Comparison of ENCODE assay signal across 1 cellular context in the genomic region with DNA sequence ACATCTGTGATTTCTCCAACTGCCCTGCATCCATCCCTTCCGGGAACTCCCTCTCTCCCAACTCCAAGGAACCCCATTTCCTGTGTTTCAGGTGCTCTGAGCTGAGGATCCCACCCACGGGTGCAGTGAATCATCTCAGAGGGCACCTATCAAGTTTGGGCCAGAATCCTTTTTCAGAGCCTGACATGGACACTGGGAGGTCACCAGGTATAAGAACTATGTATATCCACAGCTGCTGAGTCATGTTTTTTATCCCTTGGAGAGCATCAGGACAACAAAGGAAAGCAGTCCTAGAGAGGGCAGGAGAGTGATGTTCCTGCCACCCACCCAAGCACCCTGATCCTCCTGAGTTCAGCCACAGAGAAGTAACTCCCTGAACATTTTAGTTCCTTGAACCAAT.
TF ChIP-seq lines count a peak whose summit lies in the region.

No MANE protein-coding gene starts in this region.

TF ChIP-seq in GM23338, 12 proteins besides CTCF, POLR2A, EP300 and RAD21 (continued from another document):
- TF ChIP-seq, protein P1, sequence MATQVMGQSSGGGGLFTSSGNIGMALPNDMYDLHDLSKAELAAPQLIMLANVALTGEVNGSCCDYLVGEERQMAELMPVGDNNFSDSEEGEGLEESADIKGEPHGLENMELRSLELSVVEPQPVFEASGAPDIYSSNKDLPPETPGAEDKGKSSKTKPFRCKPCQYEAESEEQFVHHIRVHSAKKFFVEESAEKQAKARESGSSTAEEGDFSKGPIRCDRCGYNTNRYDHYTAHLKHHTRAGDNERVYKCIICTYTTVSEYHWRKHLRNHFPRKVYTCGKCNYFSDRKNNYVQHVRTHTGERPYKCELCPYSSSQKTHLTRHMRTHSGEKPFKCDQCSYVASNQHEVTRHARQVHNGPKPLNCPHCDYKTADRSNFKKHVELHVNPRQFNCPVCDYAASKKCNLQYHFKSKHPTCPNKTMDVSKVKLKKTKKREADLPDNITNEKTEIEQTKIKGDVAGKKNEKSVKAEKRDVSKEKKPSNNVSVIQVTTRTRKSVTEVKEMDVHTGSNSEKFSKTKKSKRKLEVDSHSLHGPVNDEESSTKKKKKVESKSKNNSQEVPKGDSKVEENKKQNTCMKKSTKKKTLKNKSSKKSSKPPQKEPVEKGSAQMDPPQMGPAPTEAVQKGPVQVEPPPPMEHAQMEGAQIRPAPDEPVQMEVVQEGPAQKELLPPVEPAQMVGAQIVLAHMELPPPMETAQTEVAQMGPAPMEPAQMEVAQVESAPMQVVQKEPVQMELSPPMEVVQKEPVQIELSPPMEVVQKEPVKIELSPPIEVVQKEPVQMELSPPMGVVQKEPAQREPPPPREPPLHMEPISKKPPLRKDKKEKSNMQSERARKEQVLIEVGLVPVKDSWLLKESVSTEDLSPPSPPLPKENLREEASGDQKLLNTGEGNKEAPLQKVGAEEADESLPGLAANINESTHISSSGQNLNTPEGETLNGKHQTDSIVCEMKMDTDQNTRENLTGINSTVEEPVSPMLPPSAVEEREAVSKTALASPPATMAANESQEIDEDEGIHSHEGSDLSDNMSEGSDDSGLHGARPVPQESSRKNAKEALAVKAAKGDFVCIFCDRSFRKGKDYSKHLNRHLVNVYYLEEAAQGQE (IDR thresholded peaks at IDR 0.05; ENCODE audit: unreplicated experiment), result no peak
- TF ChIP-seq EZH2phosphoT487 (IDR thresholded peaks at IDR 0.05; ENCODE audit: unreplicated experiment) (no peak), NANOG (IDR thresholded peaks at IDR 0.05; ENCODE audit: borderline replicate concordance) (no peak)
- TF ChIP-seq, protein P2, sequence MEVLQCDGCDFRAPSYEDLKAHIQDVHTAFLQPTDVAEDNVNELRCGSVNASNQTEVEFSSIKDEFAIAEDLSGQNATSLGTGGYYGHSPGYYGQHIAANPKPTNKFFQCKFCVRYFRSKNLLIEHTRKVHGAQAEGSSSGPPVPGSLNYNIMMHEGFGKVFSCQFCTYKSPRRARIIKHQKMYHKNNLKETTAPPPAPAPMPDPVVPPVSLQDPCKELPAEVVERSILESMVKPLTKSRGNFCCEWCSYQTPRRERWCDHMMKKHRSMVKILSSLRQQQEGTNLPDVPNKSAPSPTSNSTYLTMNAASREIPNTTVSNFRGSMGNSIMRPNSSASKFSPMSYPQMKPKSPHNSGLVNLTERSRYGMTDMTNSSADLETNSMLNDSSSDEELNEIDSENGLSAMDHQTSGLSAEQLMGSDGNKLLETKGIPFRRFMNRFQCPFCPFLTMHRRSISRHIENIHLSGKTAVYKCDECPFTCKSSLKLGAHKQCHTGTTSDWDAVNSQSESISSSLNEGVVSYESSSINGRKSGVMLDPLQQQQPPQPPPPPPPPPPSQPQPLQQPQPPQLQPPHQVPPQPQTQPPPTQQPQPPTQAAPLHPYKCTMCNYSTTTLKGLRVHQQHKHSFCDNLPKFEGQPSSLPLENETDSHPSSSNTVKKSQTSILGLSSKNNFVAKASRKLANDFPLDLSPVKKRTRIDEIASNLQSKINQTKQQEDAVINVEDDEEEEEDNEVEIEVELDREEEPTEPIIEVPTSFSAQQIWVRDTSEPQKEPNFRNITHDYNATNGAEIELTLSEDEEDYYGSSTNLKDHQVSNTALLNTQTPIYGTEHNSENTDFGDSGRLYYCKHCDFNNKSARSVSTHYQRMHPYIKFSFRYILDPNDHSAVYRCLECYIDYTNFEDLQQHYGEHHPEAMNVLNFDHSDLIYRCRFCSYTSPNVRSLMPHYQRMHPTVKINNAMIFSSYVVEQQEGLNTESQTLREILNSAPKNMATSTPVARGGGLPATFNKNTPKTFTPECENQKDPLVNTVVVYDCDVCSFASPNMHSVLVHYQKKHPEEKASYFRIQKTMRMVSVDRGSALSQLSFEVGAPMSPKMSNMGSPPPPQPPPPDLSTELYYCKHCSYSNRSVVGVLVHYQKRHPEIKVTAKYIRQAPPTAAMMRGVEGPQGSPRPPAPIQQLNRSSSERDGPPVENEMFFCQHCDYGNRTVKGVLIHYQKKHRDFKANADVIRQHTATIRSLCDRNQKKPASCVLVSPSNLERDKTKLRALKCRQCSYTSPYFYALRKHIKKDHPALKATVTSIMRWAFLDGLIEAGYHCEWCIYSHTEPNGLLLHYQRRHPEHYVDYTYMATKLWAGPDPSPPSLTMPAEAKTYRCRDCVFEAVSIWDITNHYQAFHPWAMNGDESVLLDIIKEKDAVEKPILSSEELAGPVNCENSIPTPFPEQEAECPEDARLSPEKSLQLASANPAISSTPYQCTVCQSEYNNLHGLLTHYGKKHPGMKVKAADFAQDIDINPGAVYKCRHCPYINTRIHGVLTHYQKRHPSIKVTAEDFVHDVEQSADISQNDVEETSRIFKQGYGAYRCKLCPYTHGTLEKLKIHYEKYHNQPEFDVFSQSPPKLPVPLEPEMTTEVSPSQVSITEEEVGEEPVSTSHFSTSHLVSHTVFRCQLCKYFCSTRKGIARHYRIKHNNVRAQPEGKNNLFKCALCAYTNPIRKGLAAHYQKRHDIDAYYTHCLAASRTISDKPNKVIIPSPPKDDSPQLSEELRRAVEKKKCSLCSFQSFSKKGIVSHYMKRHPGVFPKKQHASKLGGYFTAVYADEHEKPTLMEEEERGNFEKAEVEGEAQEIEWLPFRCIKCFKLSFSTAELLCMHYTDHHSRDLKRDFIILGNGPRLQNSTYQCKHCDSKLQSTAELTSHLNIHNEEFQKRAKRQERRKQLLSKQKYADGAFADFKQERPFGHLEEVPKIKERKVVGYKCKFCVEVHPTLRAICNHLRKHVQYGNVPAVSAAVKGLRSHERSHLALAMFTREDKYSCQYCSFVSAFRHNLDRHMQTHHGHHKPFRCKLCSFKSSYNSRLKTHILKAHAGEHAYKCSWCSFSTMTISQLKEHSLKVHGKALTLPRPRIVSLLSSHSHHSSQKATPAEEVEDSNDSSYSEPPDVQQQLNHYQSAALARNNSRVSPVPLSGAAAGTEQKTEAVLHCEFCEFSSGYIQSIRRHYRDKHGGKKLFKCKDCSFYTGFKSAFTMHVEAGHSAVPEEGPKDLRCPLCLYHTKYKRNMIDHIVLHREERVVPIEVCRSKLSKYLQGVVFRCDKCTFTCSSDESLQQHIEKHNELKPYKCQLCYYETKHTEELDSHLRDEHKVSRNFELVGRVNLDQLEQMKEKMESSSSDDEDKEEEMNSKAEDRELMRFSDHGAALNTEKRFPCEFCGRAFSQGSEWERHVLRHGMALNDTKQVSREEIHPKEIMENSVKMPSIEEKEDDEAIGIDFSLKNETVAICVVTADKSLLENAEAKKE (CRISPR knock-in tag; IDR thresholded peaks at IDR 0.05), result no peak
- TF ChIP-seq, protein P3, sequence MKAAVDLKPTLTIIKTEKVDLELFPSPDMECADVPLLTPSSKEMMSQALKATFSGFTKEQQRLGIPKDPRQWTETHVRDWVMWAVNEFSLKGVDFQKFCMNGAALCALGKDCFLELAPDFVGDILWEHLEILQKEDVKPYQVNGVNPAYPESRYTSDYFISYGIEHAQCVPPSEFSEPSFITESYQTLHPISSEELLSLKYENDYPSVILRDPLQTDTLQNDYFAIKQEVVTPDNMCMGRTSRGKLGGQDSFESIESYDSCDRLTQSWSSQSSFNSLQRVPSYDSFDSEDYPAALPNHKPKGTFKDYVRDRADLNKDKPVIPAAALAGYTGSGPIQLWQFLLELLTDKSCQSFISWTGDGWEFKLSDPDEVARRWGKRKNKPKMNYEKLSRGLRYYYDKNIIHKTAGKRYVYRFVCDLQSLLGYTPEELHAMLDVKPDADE (IDR thresholded peaks at IDR 0.05), result no peak
